9 cellular contexts compared by ENCODE assay signal in the genomic region with DNA sequence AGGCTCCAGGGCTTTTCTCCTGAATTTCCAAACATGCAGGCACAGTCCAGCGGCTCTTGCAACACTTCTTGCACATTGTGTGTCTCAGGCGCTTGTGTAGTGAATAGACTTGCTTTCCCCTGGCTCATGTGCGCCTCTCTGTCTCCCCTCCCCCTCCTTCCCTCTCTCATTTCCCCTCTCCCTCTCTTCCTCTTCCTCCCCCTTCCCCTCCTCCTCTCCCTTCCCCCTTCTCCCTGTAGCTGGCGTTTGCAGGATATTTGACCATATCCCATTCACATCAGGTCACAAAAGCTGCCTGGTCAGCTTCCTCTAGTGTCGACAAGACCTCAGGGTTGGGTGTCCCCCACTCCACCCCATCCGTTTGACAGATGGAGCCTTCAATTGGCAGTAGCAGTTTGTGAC. TPM values are rescaled to one million over a fixed set of nuclear protein-coding genes. Genes with fewer than 3 reads are reported as not detected.
DNase-seq lines count a peak whose midpoint lies in the region; ATAC-seq, FAIRE-seq and TF ChIP-seq lines count a peak whose summit lies in the region.
"Had no signal": no experiment of that assay in that cellular context is flagged by ENCODE, and none has a peak within 500 bp of the region (broad histone marks: within the 10 kb centered on the region; RNA-seq: fewer than 3 reads in every experiment).

No MANE protein-coding gene starts in this region.

- CTCF ChIA-PET in A673 (lab: Charles Lee), result no interaction called here

- BruUV-seq in A673 (replicated peaks; lab: Mats Ljungman, UMichigan), result no TSS peak

- FAIRE-seq in GM19239 (lab: Jason Lieb, UNC), result peak; percentile 66

- intact Hi-C loops in A673 (cut with micrococcal nuclease; ENCODE audit: unreplicated experiment) (no loop called here), adrenal gland (cut with DNase I) (loop anchor here in 1 of 2 donors (10.0 kb wide), 1 partner anchor 59 kb away; no protein-coding TSS in a partner anchor), left lung (cut with DNase I) (no loop called here)

- peak; percentile 41 for DNase-seq in A673 (ENCODE audit: low spot score)
- DNase-seq in GM19239 (ENCODE audit: insufficient read length, low spot score), result no peak
- peak in 6 of 7 donors; percentile 16 to 58 (median 24) for DNase-seq in adrenal gland
- DNase-seq in left lung, result no peak
- DNase-seq in DMS153 treated with DMSO at 0.1 percent for 48 hours (lab: John Stamatoyannopoulos, UW; ENCODE audit: unreplicated experiment), result no peak
- DNase-seq in NCI-H226, result no peak
- no peak for DNase-seq in BE2C

- H3K27ac ChIP-seq in A673 (ENCODE audit: low read depth, low read length, poor library complexity, severe bottlenecking) (no peak overlapping the region), adrenal gland (peak overlapping the region in 2 of 5 donors; percentile 29 to 57), left lung (no peak overlapping the region)
- H3K27ac ChIP-seq: body of pancreas had no signal

- ATAC-seq in left lung (peak; percentile 17), GM18520 (IDR thresholded peaks at IDR 0.05; ENCODE audit: unreplicated experiment) (no peak)
- ATAC-seq: body of pancreas had no signal

- H3K36me3 ChIP-seq in A673 (ENCODE audit: insufficient read depth, low read length, poor library complexity, severe bottlenecking) (no peaks in the 10 kb centered on the region), adrenal gland (replicated peaks in 1 of 2) (no peaks in the 10 kb centered on the region), left lung (no peaks in the 10 kb centered on the region), BE2C (no peaks in the 10 kb centered on the region)

- no peak for TF ChIP-seq POLR2A in adrenal gland (IDR thresholded peaks at IDR 0.05)

- H3K27me3 ChIP-seq in A673 (replicated peaks; ENCODE audit: insufficient read depth, low read depth, low read length, poor library complexity) (no peaks in the 10 kb centered on the region), adrenal gland (no peaks in the 10 kb centered on the region), left lung (peaks cover 0 to 10% of the 10 kb centered on the region in 2 donors), BE2C (peaks cover 24% of the 10 kb centered on the region)
- H3K27me3 ChIP-seq: body of pancreas had no signal

- H3K9me3 ChIP-seq in A673 (ENCODE audit: low read depth, low read length, poor library complexity, severe bottlenecking), result no peaks in the 10 kb centered on the region
- no peaks in the 10 kb centered on the region for H3K9me3 ChIP-seq in adrenal gland (replicated peaks in 1 of 3)
- no peaks in the 10 kb centered on the region for H3K9me3 ChIP-seq in left lung
- no peaks in the 10 kb centered on the region for H3K9me3 ChIP-seq in BE2C
- H3K9me3 ChIP-seq: body of pancreas had no signal

- POLR2A ChIA-PET in A673 (lab: Charles Lee; ENCODE audit: low non-redundant PET), result interaction anchor here (0.5 kb wide), 1 partner anchor 8 kb away, joined by 8 read pairs; no protein-coding TSS in a partner anchor

- H3K4me3 ChIP-seq in A673 (ENCODE audit: low read depth, low read length, poor library complexity, severe bottlenecking) (peak overlapping the region; percentile 58), adrenal gland (peak overlapping the region in 1 of 4 donors; percentile 47), left lung (peak overlapping the region; percentile 21 to 54), BE2C (ENCODE audit: low read depth, low read length) (no peak overlapping the region)
- H3K4me3 ChIP-seq: body of pancreas had no signal

- TF ChIP-seq CTCF in A673 (conservative IDR thresholded peaks at IDR 0.05; ENCODE audit: low read depth, low read length) (no peak), adrenal gland (IDR thresholded peaks at IDR 0.05) (no peak), left lung (IDR thresholded peaks at IDR 0.05) (no peak), BE2C (IDR thresholded peaks at IDR 0.05; ENCODE audit: low read depth, low read length) (no peak)

- WGBS in adrenal gland, 4 donors, result 40 to 65% (median 53%) methylated on average over 6 of the region's 6 CpGs

- H3K4me1 ChIP-seq in A673 (ENCODE audit: insufficient read depth, low read length, poor library complexity, severe bottlenecking) (peaks cover 30% of the 10 kb centered on the region), adrenal gland (replicated peaks in 1 of 2) (peaks cover 0 to 4% of the 10 kb centered on the region in 2 donors), left lung (peaks cover 0 to 28% of the 10 kb centered on the region in 2 donors), BE2C (no peaks in the 10 kb centered on the region)

RNA-seq across cellular contexts. Expression of a gene that starts 2.4 kb away (rescaled TPM):
- 5.7 and 6.1 TPM in 2 replicates for total RNA-seq in A673 (2021)
- 10 to 100 TPM in 4 of 8 donors, 1 to 10 TPM in 4; 4.1 to 24.1 (median 10.2) TPM for total RNA-seq in adrenal gland
- 1 to 10 TPM; 1.8 to 2.8 (median 2.2) TPM for polyA plus RNA-seq in adrenal gland
- total RNA-seq in left lung, result 1 to 10 TPM; 6.9 to 7.3 TPM
- polyA plus RNA-seq in BE2C (2012; ENCODE audit: insufficient read depth, insufficient read length, low read depth), result not detected

RNA-seq across cellular contexts. Expression of a gene that starts 30.8 kb away (rescaled TPM):
- total RNA-seq in A673 (2021), result 5.8 and 7.9 TPM in 2 replicates
- 10 to 100 TPM in 1 of 8 donors, 1 to 10 TPM in 7; 2.1 to 16.3 (median 4.6) TPM for total RNA-seq in adrenal gland
- 1 to 10 TPM in 2 of 3 donors, under 1 TPM in 1; 0.71 to 3.6 (median 1.9) TPM for polyA plus RNA-seq in adrenal gland
- 1 to 10 TPM; 4.1 to 5.0 TPM for total RNA-seq in left lung
- 1.7 TPM for polyA plus RNA-seq in BE2C (2012; ENCODE audit: insufficient read depth, insufficient read length, low read depth)

Comparison
In these comparisons a context has a peak if more than half of its experiments do, and no peak if none do; other contexts are left out.
1. DNase-seq: peak in A673 (single experiment) and adrenal gland (6 of 7); none in GM19239 (single experiment), left lung (0 of 2), DMS153 treated with DMSO at 0.1 percent for 48 hours (single experiment), NCI-H226 (single experiment) and BE2C (single experiment).